Comparison of ENCODE assay signal across 12 cellular contexts in genomic region chrX:16183843-16184242, GRCh38. TPM values are rescaled to one million over a fixed set of nuclear protein-coding genes. Genes with fewer than 3 reads are reported as not detected.
DNase-seq lines count a peak whose midpoint lies in the region; TF ChIP-seq lines count a peak whose summit lies in the region.
"Not testable (repeated sequence)": the region's sequence is repeated elsewhere in the genome, so short reads cannot be mapped to it uniquely, and the experiment has no call there.
"Had no signal": no experiment of that assay in that cellular context is flagged by ENCODE, and none has a peak within 500 bp of the region (broad histone marks: within the 10 kb centered on the region; RNA-seq: fewer than 3 reads in every experiment).

No MANE protein-coding gene starts in this region.

- H3K27ac ChIP-seq in colonic mucosa: not testable (repeated sequence)
- peak overlapping the region; percentile 96 for H3K27ac ChIP-seq in smooth muscle cell (ENCODE audit: low read depth)

- intact Hi-C loops in colonic mucosa (cut with DNase I): not testable (repeated sequence)

- not testable (repeated sequence) for H3K27me3 ChIP-seq in colonic mucosa; smooth muscle cell (ENCODE audit: low read depth)

- H3K9me3 ChIP-seq in ES-I3 (ENCODE audit: control insufficient read depth, insufficient read depth, low read length); colonic mucosa; smooth muscle cell (replicated peaks; ENCODE audit: low read depth): not testable (repeated sequence)

- H3K4me1 Mint-ChIP-seq in mesothelial cell of epicardium: peaks cover 25% of the 10 kb centered on the region

- H3K4me1 ChIP-seq in ES-I3 (ENCODE audit: insufficient read depth, low read length): peaks cover 44% of the 10 kb centered on the region
- not testable (repeated sequence) for H3K4me1 ChIP-seq in colonic mucosa
- peaks cover 13% of the 10 kb centered on the region for H3K4me1 ChIP-seq in smooth muscle cell (ENCODE audit: low read depth)

- not testable (repeated sequence) for H3F3A ChIP-seq in smooth muscle cell (ENCODE audit: low read depth)

- not testable (repeated sequence) for H3K4me3 ChIP-seq in colonic mucosa
- H3K4me3 ChIP-seq in smooth muscle cell: peak overlapping the region; percentile 38

- H2AFZ ChIP-seq in smooth muscle cell (ENCODE audit: low read depth): not testable (repeated sequence)

- H3K36me3 ChIP-seq in ES-I3 (ENCODE audit: insufficient read depth, low read length); colonic mucosa; smooth muscle cell (ENCODE audit: low read depth): not testable (repeated sequence)

- WGBS in smooth muscle cell (ENCODE audit: low lambda C conversion rate): 15% methylated on average over 10 of the region's 10 CpGs

- H3K27me3 Mint-ChIP-seq in mesothelial cell of epicardium (ENCODE audit: low read depth): peaks cover 16% of the 10 kb centered on the region

- H3K9ac ChIP-seq in ES-I3 (ENCODE audit: low read depth, low read length) (peak overlapping the region; percentile 84), smooth muscle cell (ENCODE audit: low read depth) (peak overlapping the region; percentile 74)
- not testable (repeated sequence) for H3K9ac ChIP-seq in colonic mucosa (ENCODE audit: low read depth in 2 of 2, low read length in 2 of 2)

- H3K79me2 ChIP-seq in smooth muscle cell (ENCODE audit: low read depth): not testable (repeated sequence)

- DNase-seq in HT1080 (ENCODE audit: low read depth): peak; percentile 27
- DNase-seq in RKO (ENCODE audit: low spot score): peak; percentile 67
- peak; percentile 27 for DNase-seq in colonic mucosa
- peak; percentile 54 for DNase-seq in islet precursor cell
- not testable (repeated sequence) for DNase-seq in mesothelial cell of epicardium (ENCODE audit: low spot score in 2 of 2, unreplicated experiment in 2 of 2); smooth muscle cell (lab: John Stamatoyannopoulos, UW; ENCODE audit: unreplicated experiment)

- H3K9me3 Mint-ChIP-seq in mesothelial cell of epicardium: not testable (repeated sequence)

- H3K4me3 Mint-ChIP-seq in mesothelial cell of epicardium: peak overlapping the region; percentile 52

- not testable (repeated sequence) for H3K27ac Mint-ChIP-seq in mesothelial cell of epicardium

- not testable (repeated sequence) for H4K20me1 ChIP-seq in smooth muscle cell (ENCODE audit: low read depth)

- TF ChIP-seq CTCF in colonic mucosa (IDR thresholded peaks at IDR 0.05); mesothelial cell of epicardium (IDR thresholded peaks at IDR 0.05; ENCODE audit: unreplicated experiment); smooth muscle cell (IDR thresholded peaks at IDR 0.05; ENCODE audit: borderline replicate concordance, insufficient read depth, poor library complexity, severe bottlenecking): not testable (repeated sequence)

- H3K4me2 ChIP-seq in smooth muscle cell: peak overlapping the region; percentile 81

- not testable (repeated sequence) for H3K36me3 Mint-ChIP-seq in mesothelial cell of epicardium

RNA-seq across cellular contexts. Expression of gene MAGEB17, which starts 16.6 kb away (rescaled TPM):
- not detected in 2 replicates for total RNA-seq in HT1080 (2014; rRNA removed; shearing (Covaris generic))
- 0.10 TPM in 1 of 2 replicates, not detected in the other for polyA plus RNA-seq in HT1080 (2015; cell fraction: cytosol; rRNA removed)
- polyA plus RNA-seq in HT1080 (2015; cell fraction: nucleus; rRNA removed): not detected in 2 replicates
- total RNA-seq in colonic mucosa (not detected), mesothelial cell of epicardium (not detected in 3 replicates), smooth muscle cell (not detected in 2 replicates)
- polyA plus RNA-seq in smooth muscle cell: 0.32 and 0.50 TPM in 2 replicates
- total RNA-seq: A673; Calu3; CD8-positive, alpha-beta T cell; G401; HT-29 had no signal
